ENCODE assay signal across 14 cellular contexts in the genomic region with DNA sequence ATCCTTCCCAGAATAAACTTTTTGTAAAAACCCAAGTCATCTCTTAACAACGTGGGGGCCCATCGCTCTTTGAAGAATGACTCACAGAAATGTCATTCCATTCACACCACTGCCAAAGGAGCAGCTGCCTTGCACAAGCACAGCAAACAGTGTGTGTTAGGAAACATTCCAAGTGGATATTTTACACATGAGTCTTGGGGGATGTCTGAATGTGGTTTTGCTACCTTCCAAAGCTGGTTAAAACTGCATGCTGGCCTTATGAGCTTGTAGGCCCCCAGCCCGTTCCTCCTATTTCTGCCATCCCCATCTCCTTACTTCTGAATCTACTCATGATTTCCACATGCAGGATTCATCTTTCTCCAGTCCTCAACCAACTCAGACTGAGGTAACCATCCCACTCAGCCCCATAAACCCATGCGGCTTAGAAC.
DNase-seq lines count a peak whose midpoint lies in the region; ATAC-seq lines count a peak whose summit lies in the region.
"Had no signal": no experiment of that assay in that cellular context is flagged by ENCODE, and none has a peak within 500 bp of the region (broad histone marks: within the 10 kb centered on the region; RNA-seq: fewer than 3 reads in every experiment).

No MANE protein-coding gene starts in this region.

- no peaks in the 10 kb centered on the region for H3K9me3 ChIP-seq in SJSA1 (replicated peaks)
- H3K9me3 ChIP-seq: pancreas had no signal

- H3K36me3 Mint-ChIP-seq in activated CD8-positive, alpha-beta memory T cell treated with anti-CD3 and anti-CD28 coated beads, Interleukin-2, amount 10 ng/mL, durations not matched to agents 7 days and 5 days = no peaks in the 10 kb centered on the region
- H3K36me3 Mint-ChIP-seq: activated naive CD8-positive, alpha-beta T cell; IgD-negative memory B cell had no signal

- CTCF ChIA-PET in activated CD8-positive, alpha-beta memory T cell treated with anti-CD3 and anti-CD28 coated beads, Interleukin-2, amount 10 ng/mL, durations not matched to agents 7 days and 5 days (lab: Charles Lee) = no interaction called here

- peak overlapping the region; percentile 84 for H3K27ac ChIP-seq in SJSA1
- H3K27ac ChIP-seq: pancreas had no signal

- no peaks in the 10 kb centered on the region for H3K36me3 ChIP-seq in SJSA1
- H3K36me3 ChIP-seq: pancreas had no signal

- intact Hi-C loops in cardiac septum (cut with DNase I) = no loop called here

- ATAC-seq in HG02610 (IDR thresholded peaks at IDR 0.05; ENCODE audit: unreplicated experiment) = no peak
- ATAC-seq in activated CD8-positive, alpha-beta memory T cell treated with anti-CD3 and anti-CD28 coated beads, Interleukin-2, amount 10 ng/mL, durations not matched to agents 7 days and 5 days = no peak

- peak; percentile 93 for DNase-seq in GM04504 (ENCODE audit: low read depth)
- DNase-seq in SJSA1 (ENCODE audit: low read depth in 1 of 2, low spot score in 2 of 2) = peak; percentile 76 to 82
- DNase-seq in fibroblast of the conjunctiva (ENCODE audit: low read depth) = peak; percentile 97
- DNase-seq in smooth muscle cell of the brain vasculature (ENCODE audit: low read depth, low spot score) = peak; percentile 4
- DNase-seq in HT-29 (ENCODE audit: low spot score) = no peak
- DNase-seq in activated CD8-positive, alpha-beta memory T cell treated with anti-CD3 and anti-CD28 coated beads, Interleukin-2, amount 10 ng/mL, durations not matched to agents 7 days and 5 days = no peak
- DNase-seq in cardiac septum (ENCODE audit: low spot score) = no peak
- DNase-seq: activated CD4-positive, alpha-beta T cell treated with anti-CD3 and anti-CD28 coated beads, Interleukin-2, amount 50 U/mL, for 1 hour; endodermal cell; pancreas; SHP77 treated with DMSO at 0.1 percent for 48 hours had no signal

- H3K27me3 ChIP-seq in SJSA1 (replicated peaks) = no peaks in the 10 kb centered on the region
- H3K27me3 ChIP-seq: pancreas had no signal

- no peaks in the 10 kb centered on the region for H3K27me3 Mint-ChIP-seq in activated CD8-positive, alpha-beta memory T cell treated with anti-CD3 and anti-CD28 coated beads, Interleukin-2, amount 10 ng/mL, durations not matched to agents 7 days and 5 days
- H3K27me3 Mint-ChIP-seq: activated naive CD8-positive, alpha-beta T cell; IgD-negative memory B cell had no signal

- no peaks in the 10 kb centered on the region for H3K4me1 Mint-ChIP-seq in activated CD8-positive, alpha-beta memory T cell treated with anti-CD3 and anti-CD28 coated beads, Interleukin-2, amount 10 ng/mL, durations not matched to agents 7 days and 5 days
- H3K4me1 Mint-ChIP-seq: IgD-negative memory B cell had no signal

- peaks cover 22% of the 10 kb centered on the region for H3K4me1 ChIP-seq in SJSA1 (replicated peaks)
- H3K4me1 ChIP-seq: pancreas had no signal

- H3K4me3 Mint-ChIP-seq in activated CD8-positive, alpha-beta memory T cell treated with anti-CD3 and anti-CD28 coated beads, Interleukin-2, amount 10 ng/mL, durations not matched to agents 7 days and 5 days = no peak overlapping the region
- H3K4me3 Mint-ChIP-seq: activated naive CD8-positive, alpha-beta T cell; endodermal cell; IgD-negative memory B cell had no signal

- no peak overlapping the region for H3K4me3 ChIP-seq in SJSA1
- H3K4me3 ChIP-seq: pancreas had no signal

- H3K9me3 Mint-ChIP-seq in activated CD8-positive, alpha-beta memory T cell treated with anti-CD3 and anti-CD28 coated beads, Interleukin-2, amount 10 ng/mL, durations not matched to agents 7 days and 5 days (ENCODE audit: low read depth) = no peaks in the 10 kb centered on the region
- H3K9me3 Mint-ChIP-seq: endodermal cell had no signal

- no peak overlapping the region for H3K27ac Mint-ChIP-seq in activated CD8-positive, alpha-beta memory T cell treated with anti-CD3 and anti-CD28 coated beads, Interleukin-2, amount 10 ng/mL, durations not matched to agents 7 days and 5 days
- H3K27ac Mint-ChIP-seq: activated naive CD8-positive, alpha-beta T cell; endodermal cell; IgD-negative memory B cell had no signal

Comparison
In these comparisons a context has a peak if more than half of its experiments do, and no peak if none do; other contexts are left out.
1. DNase-seq: peak in GM04504 (single experiment), SJSA1 (2 of 2), fibroblast of the conjunctiva (single experiment) and smooth muscle cell of the brain vasculature (single experiment); none in HT-29 (single experiment), activated CD8-positive, alpha-beta memory T cell treated with anti-CD3 and anti-CD28 coated beads, Interleukin-2, amount 10 ng/mL, durations not matched to agents 7 days and 5 days (single experiment) and cardiac septum (single experiment).